Comparison of ENCODE assay signal across 1 cellular context in genomic region chr17:61862105-61862574, GRCh38.
TF ChIP-seq lines count a peak whose summit lies in the region.

No MANE protein-coding gene starts in this region.

TF ChIP-seq in GM23338, 12 proteins besides CTCF, POLR2A, EP300 and RAD21 (continued from another document):
- TF ChIP-seq ZNF331 (CRISPR knock-in tag; IDR thresholded peaks at IDR 0.05; ENCODE audit: low read depth) (no peak), EZH2 (IDR thresholded peaks at IDR 0.05; ENCODE audit: low read depth, unreplicated experiment) (no peak), POLR2AphosphoS5 (IDR thresholded peaks at IDR 0.05; ENCODE audit: low read depth) (no peak)
